Comparison of ENCODE assay signal across 6 cellular contexts in genomic region chr1:25296501-25296900, GRCh38. TPM values are rescaled to one million over a fixed set of nuclear protein-coding genes. Genes with fewer than 3 reads are reported as not detected.
"Had no signal": no experiment of that assay in that cellular context is flagged by ENCODE, and none has a peak within 500 bp of the region (broad histone marks: within the 10 kb centered on the region; RNA-seq: fewer than 3 reads in every experiment).

No MANE protein-coding gene starts in this region.

RNA-seq across cellular contexts. Expression of gene RHD, which starts 24.2 kb away (rescaled TPM):
- total RNA-seq: M059J, PC-3, Peyer's patch, Right ventricle myocardium superior, SJSA1 had no signal
- polyA plus RNA-seq: SK-N-SH had no signal
